Comparison of ENCODE assay signal across 26 cellular contexts in genomic region chr4:653831-654525, GRCh38. TPM values are rescaled to one million over a fixed set of nuclear protein-coding genes. Genes with fewer than 3 reads are reported as not detected.
"Had no signal": no experiment of that assay in that cellular context is flagged by ENCODE, and none has a peak within 500 bp of the region (broad histone marks: within the 10 kb centered on the region; RNA-seq: fewer than 3 reads in every experiment).

No MANE protein-coding gene starts in this region.

- H3K27ac ChIP-seq: esophagus muscularis mucosa, foreskin keratinocyte, heart left ventricle, neutrophil, ovary, testis, transverse colon, WERI-Rb-1 had no signal

- H3K27ac Mint-ChIP-seq: activated naive CD4-positive, alpha-beta T cell treated with anti-CD3 and anti-CD28 coated beads for 36 hours; dendritic cell treated with granulocyte-macrophage colony-stimulating factor and Interleukin-4, amounts not matched to agents 40 ng/mL and 50 ng/mL, for 4 days; immature natural killer cell; nephron; progenitor cell of endocrine pancreas; T-helper 1 cell treated with Interleukin-12 subunit alpha and Interleukin-12 subunit beta and Interleukin-4 antibody, amounts not matched to agents 30 μg/mL and 1 μg/mL, for 36 hours had no signal

- H3K9me3 ChIP-seq: esophagus muscularis mucosa, heart left ventricle, neutrophil, ovary, testis, transverse colon had no signal

- ATAC-seq: activated CD4-positive, CD25-positive, alpha-beta regulatory T cell treated with anti-CD3 and anti-CD28 coated beads, Interleukin-2, amount 50 U/mL, for 24 hours; foreskin keratinocyte; heart left ventricle; left lobe of liver had no signal

- H3K36me3 Mint-ChIP-seq: immature natural killer cell had no signal

- DNase-seq: activated CD4-positive, alpha-beta T cell treated with anti-CD3 and anti-CD28 coated beads for 48 hours; activated CD4-positive, alpha-beta T cell treated with anti-CD3 and anti-CD28 coated beads, Interleukin-2, amount 50 U/mL, for 48 hours; activated CD8-positive, alpha-beta memory T cell treated with anti-CD3 and anti-CD28 coated beads for 24 hours; activated effector memory CD4-positive, alpha-beta T cell treated with Interleukin-2 at 50 U/mL for 16 hours; activated naive CD4-positive, alpha-beta T cell treated with anti-CD3 and anti-CD28 coated beads for 36 hours; effector CD4-positive, alpha-beta T cell; foreskin keratinocyte; immature natural killer cell; mesendoderm; ovary; stimulated activated naive CD4-positive, alpha-beta T cell; SW 1271; T-helper 9 cell; testis; transverse colon; WERI-Rb-1 had no signal

- H3K36me3 ChIP-seq: esophagus muscularis mucosa, heart left ventricle, neutrophil, ovary, transverse colon had no signal

- H3K9me3 Mint-ChIP-seq: activated naive CD4-positive, alpha-beta T cell treated with anti-CD3 and anti-CD28 coated beads for 36 hours; dendritic cell treated with granulocyte-macrophage colony-stimulating factor and Interleukin-4, amounts not matched to agents 40 ng/mL and 50 ng/mL, for 4 days; immature natural killer cell; nephron; T-helper 1 cell treated with Interleukin-12 subunit alpha and Interleukin-12 subunit beta and Interleukin-4 antibody, amounts not matched to agents 30 μg/mL and 1 μg/mL, for 36 hours had no signal

- H3K4me3 ChIP-seq: esophagus muscularis mucosa, heart left ventricle, lung, ovary, testis, transverse colon had no signal

- H3K4me1 Mint-ChIP-seq: immature natural killer cell had no signal

- H3K4me3 Mint-ChIP-seq: activated naive CD4-positive, alpha-beta T cell treated with anti-CD3 and anti-CD28 coated beads for 36 hours; dendritic cell treated with granulocyte-macrophage colony-stimulating factor and Interleukin-4, amounts not matched to agents 40 ng/mL and 50 ng/mL, for 4 days; immature natural killer cell; nephron; T-helper 1 cell treated with Interleukin-12 subunit alpha and Interleukin-12 subunit beta and Interleukin-4 antibody, amounts not matched to agents 30 μg/mL and 1 μg/mL, for 36 hours had no signal

- H3K4me1 ChIP-seq: foreskin keratinocyte, testis, transverse colon had no signal

RNA-seq across cellular contexts. Expression of gene SLC49A3, which starts 35.0 kb away (rescaled TPM):
- total RNA-seq: activated naive CD4-positive, alpha-beta T cell treated with anti-CD3 and anti-CD28 coated beads for 36 hours had no signal
